ENCODE assay signal across 20 cellular contexts in genomic region chr7:47241112-47242065, GRCh38.
DNase-seq lines count a peak whose midpoint lies in the region; ATAC-seq and TF ChIP-seq lines count a peak whose summit lies in the region.
"Had no signal": no experiment of that assay in that cellular context is flagged by ENCODE, and none has a peak within 500 bp of the region (broad histone marks: within the 10 kb centered on the region; RNA-seq: fewer than 3 reads in every experiment).

No MANE protein-coding gene starts in this region.

- in situ Hi-C loops in ACHN (cut with HindIII; ENCODE audit: low pct_ligation_motif_present, low pct_unique_long_range_greater_than_20kb, low sequenced_read_pairs) = no loop called here

- H3K4me3 ChIP-seq in epithelial cell of proximal tubule (ENCODE audit: low read depth, low read length) = no peak overlapping the region
- H3K4me3 ChIP-seq: MG63 had no signal

- TF ChIP-seq CTCF in epithelial cell of proximal tubule (conservative IDR thresholded peaks at IDR 0.05; ENCODE audit: low read depth, low read length) = no peak

- ATAC-seq in GM21737 (IDR thresholded peaks at IDR 0.05; ENCODE audit: unreplicated experiment) = no peak

- peak; percentile 50 for DNase-seq in ACHN
- DNase-seq in M059J (ENCODE audit: low read depth) = peak; percentile 61
- peak; percentile 40 for DNase-seq in epithelial cell of proximal tubule (ENCODE audit: low read depth)
- DNase-seq in myocyte (ENCODE audit: low read depth) = peak; percentile 60
- no peak for DNase-seq in H4 (ENCODE audit: low spot score)
- DNase-seq in anterior cingulate cortex (lab: John Stamatoyannopoulos, UW) = no peak
- DNase-seq in hypothalamus (lab: John Stamatoyannopoulos, UW) = no peak
- DNase-seq: BE2C; CD4-positive, alpha-beta memory T cell; DMS79 treated with DMSO at 0.1 percent for 48 hours; GF-D8; HFFc6; KG1; MG63; NCI-H1092 treated with DMSO at 0.1 percent for 48 hours; NCI-H1694 treated with DMSO at 0.1 percent for 48 hours; NCI-H446; NCI-H748 treated with DMSO at 0.1 percent for 48 hours; SHP77 had no signal

Comparison
In these comparisons a context has a peak if more than half of its experiments do, and no peak if none do; other contexts are left out.
1. DNase-seq: peak in ACHN (single experiment), M059J (single experiment), epithelial cell of proximal tubule (single experiment) and myocyte (single experiment); none in H4 (single experiment), anterior cingulate cortex (0 of 58) and hypothalamus (0 of 51).